ENCODE assay signal across 1 cellular context in the genomic region with DNA sequence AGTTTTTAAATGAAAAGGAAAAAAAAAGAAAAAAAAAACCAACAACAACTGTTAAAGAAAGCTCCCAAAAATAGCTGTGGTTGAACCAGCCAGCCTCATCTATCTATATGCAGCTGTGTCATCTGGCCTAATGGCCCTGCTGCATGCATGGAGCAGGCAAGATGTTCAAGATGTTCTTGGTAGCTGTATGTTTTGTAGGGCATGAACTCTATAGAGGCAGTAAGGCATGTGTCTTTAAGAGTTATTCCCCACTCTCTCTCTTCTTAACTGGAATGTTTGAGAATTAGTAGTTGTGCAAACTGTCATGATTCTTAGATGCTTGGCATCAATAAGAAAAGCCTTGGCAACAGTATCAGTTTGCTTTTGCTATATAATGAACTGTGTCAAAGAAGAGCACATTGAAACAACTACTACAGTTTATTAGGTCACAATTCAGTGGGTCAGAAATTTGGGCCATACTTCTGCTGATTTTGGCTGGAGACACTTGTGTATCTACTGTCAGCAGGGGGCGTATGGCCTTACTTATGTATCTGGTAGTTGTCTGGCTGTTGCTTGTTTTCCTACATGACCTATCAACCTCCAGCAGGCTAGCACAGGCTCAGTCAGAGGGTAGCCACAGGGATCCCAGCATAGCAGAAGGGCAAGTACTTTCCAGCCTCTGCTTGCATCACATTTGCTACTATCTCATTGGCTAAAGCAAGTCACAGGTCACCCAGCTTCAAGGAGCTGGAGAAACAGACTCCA.
TF ChIP-seq lines count a peak whose summit lies in the region.

No MANE protein-coding gene starts in this region.

TF ChIP-seq in K562, 482 proteins besides CTCF, POLR2A, EP300 and RAD21 (continued from another document):
- TF ChIP-seq, protein P1, sequence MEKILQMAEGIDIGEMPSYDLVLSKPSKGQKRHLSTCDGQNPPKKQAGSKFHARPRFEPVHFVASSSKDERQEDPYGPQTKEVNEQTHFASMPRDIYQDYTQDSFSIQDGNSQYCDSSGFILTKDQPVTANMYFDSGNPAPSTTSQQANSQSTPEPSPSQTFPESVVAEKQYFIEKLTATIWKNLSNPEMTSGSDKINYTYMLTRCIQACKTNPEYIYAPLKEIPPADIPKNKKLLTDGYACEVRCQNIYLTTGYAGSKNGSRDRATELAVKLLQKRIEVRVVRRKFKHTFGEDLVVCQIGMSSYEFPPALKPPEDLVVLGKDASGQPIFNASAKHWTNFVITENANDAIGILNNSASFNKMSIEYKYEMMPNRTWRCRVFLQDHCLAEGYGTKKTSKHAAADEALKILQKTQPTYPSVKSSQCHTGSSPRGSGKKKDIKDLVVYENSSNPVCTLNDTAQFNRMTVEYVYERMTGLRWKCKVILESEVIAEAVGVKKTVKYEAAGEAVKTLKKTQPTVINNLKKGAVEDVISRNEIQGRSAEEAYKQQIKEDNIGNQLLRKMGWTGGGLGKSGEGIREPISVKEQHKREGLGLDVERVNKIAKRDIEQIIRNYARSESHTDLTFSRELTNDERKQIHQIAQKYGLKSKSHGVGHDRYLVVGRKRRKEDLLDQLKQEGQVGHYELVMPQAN (IDR thresholded peaks at IDR 0.05; ENCODE audit: borderline replicate concordance), result no peak
- TF ChIP-seq ZNF239 (CRISPR knock-in tag; IDR thresholded peaks at IDR 0.05) (no peak), CC2D1A (IDR thresholded peaks at IDR 0.05) (no peak), ZNF707 (CRISPR knock-in tag; conservative IDR thresholded peaks at IDR 0.05) (no peak), MCM5 (IDR thresholded peaks at IDR 0.05; ENCODE audit: low read depth) (no peak), HDAC1 (IDR thresholded peaks at IDR 0.05) (no peak), ZNF212 (CRISPR knock-in tag; IDR thresholded peaks at IDR 0.05) (no peak), ZFP36 (IDR thresholded peaks at IDR 0.05; ENCODE audit: low read depth, low read length, partially characterized antibody) (no peak)
